ENCODE assay signal across 9 cellular contexts in the genomic region with DNA sequence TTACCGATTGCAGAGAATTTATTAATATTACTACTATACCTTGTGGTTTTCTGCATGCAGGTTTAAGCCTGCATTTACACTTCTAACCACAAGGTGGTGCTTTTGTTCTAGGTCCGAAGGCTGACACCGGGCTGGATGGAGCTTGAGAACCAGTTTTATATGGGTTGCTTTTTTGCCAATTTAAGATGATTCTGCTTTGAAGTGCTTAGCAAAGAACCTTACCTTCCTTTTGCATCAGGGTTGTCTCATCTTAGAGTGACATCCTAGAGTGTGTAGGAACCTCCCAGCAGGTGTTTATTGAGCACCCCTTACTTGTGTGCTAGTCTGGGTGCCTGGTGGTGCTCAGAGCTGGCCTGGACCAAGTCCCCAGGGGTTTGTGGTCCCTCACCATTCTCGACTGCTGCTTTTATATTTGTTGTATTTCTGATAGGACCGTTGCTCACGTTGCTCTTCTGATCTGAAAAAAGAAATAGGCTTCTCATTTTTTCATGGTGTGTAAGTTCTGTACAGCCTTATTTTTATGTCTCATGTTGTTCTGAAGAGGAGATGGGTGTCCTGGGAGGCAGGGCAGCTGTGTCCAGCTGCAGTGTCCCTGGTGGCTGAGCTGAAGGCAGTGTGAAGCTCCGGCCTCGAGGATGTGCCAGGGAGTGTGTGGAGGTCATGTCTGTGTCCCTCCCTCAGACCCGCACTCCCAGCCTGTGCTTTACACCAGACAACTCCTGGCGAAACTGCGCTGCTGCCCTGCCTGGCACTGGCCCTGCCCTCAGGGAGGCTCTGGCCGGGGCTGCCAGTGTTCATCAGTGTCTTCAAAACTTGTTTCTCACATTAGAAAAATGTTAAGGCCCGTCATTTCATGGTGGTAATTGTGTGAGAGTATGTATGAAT. TPM values are rescaled to one million over a fixed set of nuclear protein-coding genes. Genes with fewer than 3 reads are reported as not detected.
DNase-seq lines count a peak whose midpoint lies in the region; ATAC-seq, FAIRE-seq and TF ChIP-seq lines count a peak whose summit lies in the region.
"Had no signal": no experiment of that assay in that cellular context is flagged by ENCODE, and none has a peak within 500 bp of the region (broad histone marks: within the 10 kb centered on the region; RNA-seq: fewer than 3 reads in every experiment).

No MANE protein-coding gene starts in this region.

- peak; percentile 92 for TF ChIP-seq CTCF in RWPE2 (IDR thresholded peaks at IDR 0.05; ENCODE audit: poor library complexity, severe bottlenecking)
- peak; percentile 78 to 90 (median 85) for TF ChIP-seq CTCF in K562 (IDR thresholded peaks at IDR 0.05 in 2 of 3, conservative IDR thresholded peaks at IDR 0.05 in 1 of 3; ENCODE audit: insufficient read depth in 2 of 3, low read depth in 1 of 3, low read length in 3 of 3)

- H3K4me1 ChIP-seq in RWPE2 (ENCODE audit: insufficient read depth, poor library complexity, severe bottlenecking) (no peaks in the 10 kb centered on the region), K562 (replicated peaks in 1 of 2; ENCODE audit: control insufficient read depth in 2 of 2, insufficient read depth in 2 of 2, low read length in 2 of 2) (peaks cover 22 to 58% of the 10 kb centered on the region in 2 experiments; a peak in 4 of 5 replicates)

- H3K9me3 ChIP-seq in RWPE2 (ENCODE audit: severe bottlenecking) (no peaks in the 10 kb centered on the region), K562 (replicated peaks; ENCODE audit: control insufficient read depth, insufficient read depth, low read depth, low read length) (no peaks in the 10 kb centered on the region)

- peaks cover 8% of the 10 kb centered on the region for H3K9me1 ChIP-seq in K562 (ENCODE audit: control insufficient read depth, insufficient read depth, low read length)

- FAIRE-seq in K562 (lab: Jason Lieb, UNC), result peak; percentile 86

- H3K9ac ChIP-seq in K562 (ENCODE audit: insufficient read depth in 1 of 2, low read depth in 2 of 2, low read length in 2 of 2), result peak overlapping the region in 1 of 2 experiments; percentile 77; a peak in 2 of 4 replicates

- peaks cover 84% of the 10 kb centered on the region for H3K79me2 ChIP-seq in K562 (ENCODE audit: control insufficient read depth, insufficient read depth, low read length)

- CTCF ChIA-PET in K562 (lab: Yijun Ruan, JAX; ENCODE audit: low intra/inter-chr PET ratio), result interaction anchor here (0.9 to 1.6 kb wide), 3 partner anchors 22 to 100 kb away, joined by 3 to 7 read pairs (median 4); no protein-coding TSS in a partner anchor

- H4K20me1 ChIP-seq in K562 (replicated peaks; ENCODE audit: control insufficient read depth, insufficient read depth, low read length), result peaks cover 6% of the 10 kb centered on the region

- H3K36me3 ChIP-seq in RWPE2 (ENCODE audit: low read depth) (peaks cover 7% of the 10 kb centered on the region; the same call in 1 of the 2 replicates), K562 (ENCODE audit: control insufficient read depth, insufficient read depth, low read length) (peaks cover 20% of the 10 kb centered on the region; the same call in 1 of the 3 replicates)

- peak; percentile 71 to 84 for TF ChIP-seq RAD21 in K562 (CRISPR knock-in tag; conservative IDR thresholded peaks at IDR 0.05 in 1 of 2, IDR thresholded peaks at IDR 0.05 in 1 of 2)

- POLR2A ChIA-PET in K562 (lab: Yijun Ruan, JAX), result interaction anchor here (0.7 to 0.9 kb wide), 3 partner anchors 12 to 395 kb away, joined by 3 to 8 read pairs (median 3); no protein-coding TSS in a partner anchor

- no peak for TF ChIP-seq POLR2A in K562 (conservative IDR thresholded peaks at IDR 0.05)

- H3K4me3 ChIP-seq in RWPE2 (ENCODE audit: severe bottlenecking), result no peak overlapping the region
- no peak overlapping the region for H3K4me3 ChIP-seq in K562

- no peak overlapping the region for H3K4me2 ChIP-seq in K562 (ENCODE audit: insufficient read depth, low read length)

- 49% methylated on average over 13 of the region's 13 CpGs for WGBS in K562 (ENCODE audit: insufficient coverage, low coverage, missing lambda C conversion rate)

- H3K27ac ChIP-seq in RWPE2 (ENCODE audit: poor library complexity, severe bottlenecking) (no peak overlapping the region), K562 (ENCODE audit: extremely low read depth, low read depth, low read length) (no peak overlapping the region)
- H3K27ac ChIP-seq: epithelial cell of prostate had no signal

- H3K27me3 ChIP-seq in RWPE2 (ENCODE audit: insufficient read depth, poor library complexity, severe bottlenecking) (no peaks in the 10 kb centered on the region), K562 (ENCODE audit: control insufficient read depth in 2 of 2, insufficient read depth in 2 of 2, low read length in 2 of 2) (no peaks in the 10 kb centered on the region)

- H2AFZ ChIP-seq in K562 (ENCODE audit: low read depth, low read length), result no peak overlapping the region

- in situ Hi-C loops in K562 (cut with MboI), result no loop called here

- ATAC-seq in GM21528 (IDR thresholded peaks at IDR 0.05; ENCODE audit: low FRiP score, unreplicated experiment) (peak; percentile 66), RWPE2 (ENCODE audit: low read depth) (peak; percentile 77), K562 (peak; percentile 14; the same call in 2 of the 3 replicates), HG02571 (IDR thresholded peaks at IDR 0.05; ENCODE audit: unreplicated experiment) (no peak)

- BruUV-seq in K562 (replicated peaks; lab: Mats Ljungman, UMichigan), result no TSS peak

- intact Hi-C loops in K562 (cut with micrococcal nuclease), result loop anchor here (1.0 to 10.0 kb wide), 5 partner anchors 22 to 429 kb away; a partner anchor contains a TSS

- DNase-seq in ELR (ENCODE audit: low read depth) (peak; percentile 77), Kasumi-1 (lab: John Stamatoyannopoulos, UW) (peak; percentile 77 to 82), RWPE2 (ENCODE audit: low spot score) (no peak), K562 (ENCODE audit: extremely low read depth in 1 of 4, low spot score in 3 of 4) (peak; percentile 63 to 74 (median 68)), inferior parietal cortex (ENCODE audit: extremely low spot score) (peak; percentile 80)
- DNase-seq in stimulated activated CD4-positive, alpha-beta T cell treated with anti-CD3 and anti-CD28 coated beads, Interleukin-1b, Interleukin-23, amount 100 ng/mL, for 4 hours (ENCODE audit: low read depth in 2 of 2), result peak; percentile 9 to 34

- TF ChIP-seq EP300 in K562 (IDR thresholded peaks at IDR 0.05; ENCODE audit: low read length), result no peak

TF ChIP-seq in K562, 482 proteins besides CTCF, POLR2A, EP300 and RAD21 (continues in another document):
- no peak for TF ChIP-seq ZNF780A (CRISPR knock-in tag; IDR thresholded peaks at IDR 0.05)
- no peak for TF ChIP-seq KLF13 (tag; IDR thresholded peaks at IDR 0.05; ENCODE audit: borderline replicate concordance, low read depth)
- no peak for TF ChIP-seq NFYB (IDR thresholded peaks at IDR 0.05; ENCODE audit: extremely low read depth, insufficient read length)
- no peak for TF ChIP-seq CBX5 (IDR thresholded peaks at IDR 0.05; ENCODE audit: borderline replicate concordance, low read depth)
- TF ChIP-seq, protein P1, sequence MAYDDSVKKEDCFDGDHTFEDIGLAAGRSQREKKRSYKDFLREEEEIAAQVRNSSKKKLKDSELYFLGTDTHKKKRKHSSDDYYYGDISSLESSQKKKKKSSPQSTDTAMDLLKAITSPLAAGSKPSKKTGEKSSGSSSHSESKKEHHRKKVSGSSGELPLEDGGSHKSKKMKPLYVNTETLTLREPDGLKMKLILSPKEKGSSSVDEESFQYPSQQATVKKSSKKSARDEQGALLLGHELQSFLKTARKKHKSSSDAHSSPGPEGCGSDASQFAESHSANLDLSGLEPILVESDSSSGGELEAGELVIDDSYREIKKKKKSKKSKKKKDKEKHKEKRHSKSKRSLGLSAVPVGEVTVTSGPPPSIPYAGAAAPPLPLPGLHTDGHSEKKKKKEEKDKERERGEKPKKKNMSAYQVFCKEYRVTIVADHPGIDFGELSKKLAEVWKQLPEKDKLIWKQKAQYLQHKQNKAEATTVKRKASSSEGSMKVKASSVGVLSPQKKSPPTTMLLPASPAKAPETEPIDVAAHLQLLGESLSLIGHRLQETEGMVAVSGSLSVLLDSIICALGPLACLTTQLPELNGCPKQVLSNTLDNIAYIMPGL (CRISPR knock-in tag; IDR thresholded peaks at IDR 0.05), result no peak
- no peak for TF ChIP-seq NEUROD1 (IDR thresholded peaks at IDR 0.05; ENCODE audit: borderline replicate concordance, low read depth, low read length, partially characterized antibody)
- TF ChIP-seq JUND (IDR thresholded peaks at IDR 0.05; ENCODE audit: borderline replicate concordance, low read depth, low read length), result 0 out of 2 replicates have a peak, but pooled peaks have one; percentile 16
- no peak for TF ChIP-seq JUND (tag; IDR thresholded peaks at IDR 0.05; ENCODE audit: borderline replicate concordance, low read depth, low read length)
- no peak for TF ChIP-seq DACH1 (IDR thresholded peaks at IDR 0.05; ENCODE audit: partially characterized antibody)
- TF ChIP-seq ATF1 (CRISPR knock-in tag; IDR thresholded peaks at IDR 0.05), result no peak
- 0 out of 2 replicates have a peak, but pooled peaks have one; percentile 6 for TF ChIP-seq ATF1 (tag; IDR thresholded peaks at IDR 0.05)
- no peak for TF ChIP-seq NR1H2 (CRISPR knock-in tag; IDR thresholded peaks at IDR 0.05)
- no peak for TF ChIP-seq KLF10 (CRISPR knock-in tag; IDR thresholded peaks at IDR 0.05)

RNA-seq across cellular contexts. Expression of a gene that starts 54.3 kb away (rescaled TPM):
- total RNA-seq in K562 (2011; cell fraction: chromatin; rRNA removed; ENCODE audit: low replicate concordance), result 167 and 212 TPM in 2 replicates
- 102 and 111 TPM in 2 replicates for total RNA-seq in K562 (2011; cell fraction: nucleolus; rRNA removed)
- 119 and 135 TPM in 2 replicates for total RNA-seq in K562 (2011; cell fraction: nucleoplasm; rRNA removed)
- total RNA-seq in K562 (2014; rRNA removed) (63.8 and 69.8 TPM in 2 replicates), K562 (2014; rRNA removed; fragmentation: Illumina TruSeq; extraction: Trizol) (25.6 and 31.9 TPM in 2 replicates), K562 (2015; rRNA removed; fragmentation: Illumina TruSeq; extraction: Trizol) (41.4 and 42.8 TPM in 2 replicates), K562 (2021) (76.0 and 80.3 TPM in 2 replicates)
- polyA plus RNA-seq in K562 (2011; rRNA removed) (26.9 and 31.3 TPM in 2 replicates), K562 (2014; fragmentation: Illumina TruSeq; extraction: Trizol) (36.4 and 44.9 TPM in 2 replicates), K562 (2014; fragmentation: Nextera tagmentation; extraction: Ambion mirVana) (1 to 10 TPM; 2.2 to 3.8 TPM), K562 (2014; rRNA removed) (48.9 and 59.2 TPM in 2 replicates)
- 24.1 and 49.2 TPM in 2 replicates for polyA plus RNA-seq in K562 (2011; cell fraction: cytosol; rRNA removed)
- polyA plus RNA-seq in K562 (2011; cell fraction: nucleus; rRNA removed), result 85.2 and 132 TPM in 2 replicates
- polyA plus RNA-seq in K562 (2012), result 38.1 and 40.2 TPM in 2 replicates
- 46.2 and 56.3 TPM in 2 replicates for polyA minus RNA-seq in K562 (2011; rRNA and poly(A)+ RNA removed)
- polyA minus RNA-seq in K562 (2011; cell fraction: cytosol; rRNA and poly(A)+ RNA removed), result 46.2 and 48.9 TPM in 2 replicates
- 35.8 and 47.0 TPM in 2 replicates for polyA minus RNA-seq in K562 (2011; cell fraction: nucleus; rRNA and poly(A)+ RNA removed)
